In the genomic region with DNA sequence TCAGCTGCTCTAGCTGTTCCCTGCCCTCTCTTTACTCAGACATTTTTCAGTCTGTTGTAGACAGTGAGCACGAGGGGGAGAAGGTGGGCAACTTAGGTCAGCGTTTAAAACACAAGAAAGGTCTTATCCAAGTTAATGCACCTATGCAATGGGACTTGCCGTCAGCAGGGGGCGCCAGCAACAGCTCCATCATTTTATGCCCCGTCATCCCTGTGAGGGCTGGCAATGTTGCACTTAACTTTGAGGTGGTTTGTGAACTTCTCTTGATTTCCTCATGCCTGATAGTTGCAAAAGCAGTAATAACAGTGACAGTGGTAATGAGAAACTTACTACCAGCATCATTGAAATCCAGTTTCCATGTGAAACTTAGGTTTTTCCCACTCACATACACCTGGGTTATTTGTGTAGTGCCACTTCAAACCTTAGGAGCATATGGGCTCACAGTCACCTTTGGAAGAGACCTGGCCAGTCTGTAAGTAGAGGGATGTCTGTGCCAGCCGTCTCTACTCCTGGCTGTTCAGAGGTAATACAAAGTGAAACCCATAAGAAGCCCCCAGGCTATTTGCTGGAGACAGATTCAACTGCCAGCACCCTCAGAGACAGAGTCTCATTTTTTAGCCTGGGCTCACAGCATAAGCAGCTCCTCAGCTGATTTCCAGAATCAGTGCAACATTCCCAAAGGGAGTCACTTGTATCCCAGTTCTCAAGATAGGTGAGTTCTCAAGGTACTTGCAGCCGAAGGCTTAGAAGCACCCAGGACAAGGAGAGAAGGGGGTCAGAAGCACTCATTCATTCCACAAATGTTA, we compare ENCODE assay signal across 1 cellular context.
TF ChIP-seq lines count a peak whose summit lies in the region.

No MANE protein-coding gene starts in this region.

TF ChIP-seq in K562, 482 proteins besides CTCF, POLR2A, EP300 and RAD21 (continued from another document):
- TF ChIP-seq, protein P1, sequence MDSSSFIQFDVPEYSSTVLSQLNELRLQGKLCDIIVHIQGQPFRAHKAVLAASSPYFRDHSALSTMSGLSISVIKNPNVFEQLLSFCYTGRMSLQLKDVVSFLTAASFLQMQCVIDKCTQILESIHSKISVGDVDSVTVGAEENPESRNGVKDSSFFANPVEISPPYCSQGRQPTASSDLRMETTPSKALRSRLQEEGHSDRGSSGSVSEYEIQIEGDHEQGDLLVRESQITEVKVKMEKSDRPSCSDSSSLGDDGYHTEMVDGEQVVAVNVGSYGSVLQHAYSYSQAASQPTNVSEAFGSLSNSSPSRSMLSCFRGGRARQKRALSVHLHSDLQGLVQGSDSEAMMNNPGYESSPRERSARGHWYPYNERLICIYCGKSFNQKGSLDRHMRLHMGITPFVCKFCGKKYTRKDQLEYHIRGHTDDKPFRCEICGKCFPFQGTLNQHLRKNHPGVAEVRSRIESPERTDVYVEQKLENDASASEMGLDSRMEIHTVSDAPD (CRISPR knock-in tag; IDR thresholded peaks at IDR 0.05): no peak
- TF ChIP-seq L3MBTL2 (IDR thresholded peaks at IDR 0.05): peak; percentile 50
- peak; percentile 92 for TF ChIP-seq MAFK (IDR thresholded peaks at IDR 0.05; ENCODE audit: low read length)
- TF ChIP-seq, protein P2, sequence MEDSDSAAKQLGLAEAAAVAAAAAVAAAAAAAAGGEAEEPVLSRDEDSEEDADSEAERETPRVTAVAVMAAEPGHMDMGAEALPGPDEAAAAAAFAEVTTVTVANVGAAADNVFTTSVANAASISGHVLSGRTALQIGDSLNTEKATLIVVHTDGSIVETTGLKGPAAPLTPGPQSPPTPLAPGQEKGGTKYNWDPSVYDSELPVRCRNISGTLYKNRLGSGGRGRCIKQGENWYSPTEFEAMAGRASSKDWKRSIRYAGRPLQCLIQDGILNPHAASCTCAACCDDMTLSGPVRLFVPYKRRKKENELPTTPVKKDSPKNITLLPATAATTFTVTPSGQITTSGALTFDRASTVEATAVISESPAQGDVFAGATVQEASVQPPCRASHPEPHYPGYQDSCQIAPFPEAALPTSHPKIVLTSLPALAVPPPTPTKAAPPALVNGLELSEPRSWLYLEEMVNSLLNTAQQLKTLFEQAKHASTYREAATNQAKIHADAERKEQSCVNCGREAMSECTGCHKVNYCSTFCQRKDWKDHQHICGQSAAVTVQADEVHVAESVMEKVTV (CRISPR knock-in tag; IDR thresholded peaks at IDR 0.05): peak; percentile 46; the same call in 1 of the 2 replicates
- peak; percentile 29; the same call in 1 of the 2 replicates for TF ChIP-seq SP1 (CRISPR knock-in tag; IDR thresholded peaks at IDR 0.05)
- TF ChIP-seq GTF2E2 (tag; IDR thresholded peaks at IDR 0.05): no peak
- peak; percentile 87; the same call in 1 of the 2 replicates for TF ChIP-seq XRCC5 (IDR thresholded peaks at IDR 0.05; ENCODE audit: low read depth, low read length)
- TF ChIP-seq NR2C1 (IDR thresholded peaks at IDR 0.05): no peak
- TF ChIP-seq NR2C1 (tag; IDR thresholded peaks at IDR 0.05): 0 out of 2 replicates have a peak, but pooled peaks have one; percentile 19
- TF ChIP-seq, protein P3, sequence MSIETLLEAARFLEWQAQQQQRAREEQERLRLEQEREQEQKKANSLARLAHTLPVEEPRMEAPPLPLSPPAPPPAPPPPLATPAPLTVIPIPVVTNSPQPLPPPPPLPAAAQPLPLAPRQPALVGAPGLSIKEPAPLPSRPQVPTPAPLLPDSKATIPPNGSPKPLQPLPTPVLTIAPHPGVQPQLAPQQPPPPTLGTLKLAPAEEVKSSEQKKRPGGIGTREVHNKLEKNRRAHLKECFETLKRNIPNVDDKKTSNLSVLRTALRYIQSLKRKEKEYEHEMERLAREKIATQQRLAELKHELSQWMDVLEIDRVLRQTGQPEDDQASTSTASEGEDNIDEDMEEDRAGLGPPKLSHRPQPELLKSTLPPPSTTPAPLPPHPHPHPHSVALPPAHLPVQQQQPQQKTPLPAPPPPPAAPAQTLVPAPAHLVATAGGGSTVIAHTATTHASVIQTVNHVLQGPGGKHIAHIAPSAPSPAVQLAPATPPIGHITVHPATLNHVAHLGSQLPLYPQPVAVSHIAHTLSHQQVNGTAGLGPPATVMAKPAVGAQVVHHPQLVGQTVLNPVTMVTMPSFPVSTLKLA (conservative IDR thresholded peaks at IDR 0.05): 0 out of 4 replicates have a peak, but pooled peaks of 1 of the 2 experiments have one; percentile 20
- 0 out of 2 replicates have a peak, but pooled peaks have one; percentile 75 for TF ChIP-seq POLR2AphosphoS2 (IDR thresholded peaks at IDR 0.05; ENCODE audit: low read length)
- TF ChIP-seq SMC3 (conservative IDR thresholded peaks at IDR 0.05; ENCODE audit: insufficient read depth, low read depth, low read length): peak; percentile 82
- TF ChIP-seq CBX3 (IDR thresholded peaks at IDR 0.05; ENCODE audit: borderline replicate concordance in 1 of 2, low read length in 2 of 2): peak in 1 of 2 experiments; percentile 34; a peak in 1 of 3 replicates
- 0 out of 2 replicates have a peak, but pooled peaks have one; percentile 52 for TF ChIP-seq ZNF766 (CRISPR knock-in tag; conservative IDR thresholded peaks at IDR 0.05)
- no peak for TF ChIP-seq LARP7 (IDR thresholded peaks at IDR 0.05)
- no peak for TF ChIP-seq ZNF57 (CRISPR knock-in tag; IDR thresholded peaks at IDR 0.05)
- peak in 1 of 2 experiments; percentile 80; a peak in 2 of 4 replicates for TF ChIP-seq RCOR1 (IDR thresholded peaks at IDR 0.05; ENCODE audit: borderline replicate concordance in 1 of 2, low read depth in 2 of 2, low read length in 2 of 2)
- TF ChIP-seq ATF1 (CRISPR knock-in tag; IDR thresholded peaks at IDR 0.05): no peak
- peak; percentile 47 for TF ChIP-seq ATF1 (tag; IDR thresholded peaks at IDR 0.05)
- TF ChIP-seq, protein P4, sequence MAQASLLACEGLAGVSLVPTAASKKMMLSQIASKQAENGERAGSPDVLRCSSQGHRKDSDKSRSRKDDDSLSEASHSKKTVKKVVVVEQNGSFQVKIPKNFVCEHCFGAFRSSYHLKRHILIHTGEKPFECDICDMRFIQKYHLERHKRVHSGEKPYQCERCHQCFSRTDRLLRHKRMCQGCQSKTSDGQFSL (CRISPR knock-in tag; IDR thresholded peaks at IDR 0.05): no peak
- TF ChIP-seq, protein P4 (tag; IDR thresholded peaks at IDR 0.05): no peak
- peak; percentile 68 for TF ChIP-seq SMARCB1 (IDR thresholded peaks at IDR 0.05; ENCODE audit: insufficient read length, low read depth)
- no peak for TF ChIP-seq ZBED1 (IDR thresholded peaks at IDR 0.05)
- no peak for TF ChIP-seq ZNF239 (CRISPR knock-in tag; IDR thresholded peaks at IDR 0.05)
- TF ChIP-seq RBFOX2 (IDR thresholded peaks at IDR 0.05; ENCODE audit: low read depth, low read length): no peak
- TF ChIP-seq CEBPB (tag; IDR thresholded peaks at IDR 0.05): peak; percentile 69
- no peak for TF ChIP-seq FIP1L1 (IDR thresholded peaks at IDR 0.05; ENCODE audit: low read depth, low read length, poor library complexity, severe bottlenecking)
- TF ChIP-seq EGR1 (conservative IDR thresholded peaks at IDR 0.05): no peak
- TF ChIP-seq KLF16 (IDR thresholded peaks at IDR 0.05): peak; percentile 53; the same call in 1 of the 2 replicates
- TF ChIP-seq BCOR (IDR thresholded peaks at IDR 0.05): no peak
- TF ChIP-seq RBM39 (optimal IDR thresholded peaks at IDR 0.05; ENCODE audit: low read depth, low read length): no peak
- TF ChIP-seq FOXA3 (CRISPR knock-in tag; conservative IDR thresholded peaks at IDR 0.05 in 1 of 2, IDR thresholded peaks at IDR 0.05 in 1 of 2): no peak
- TF ChIP-seq ZNF444 (CRISPR knock-in tag; IDR thresholded peaks at IDR 0.05): 0 out of 2 replicates have a peak, but pooled peaks have one; percentile 36
- peak; percentile 23; the same call in 1 of the 2 replicates for TF ChIP-seq POLR2H (tag; IDR thresholded peaks at IDR 0.05; ENCODE audit: low read depth)
- peak; percentile 67 for TF ChIP-seq DPF2 (IDR thresholded peaks at IDR 0.05)
- TF ChIP-seq CEBPG (CRISPR knock-in tag; IDR thresholded peaks at IDR 0.05): no peak
- TF ChIP-seq CEBPG (tag; conservative IDR thresholded peaks at IDR 0.05 in 1 of 2, IDR thresholded peaks at IDR 0.05 in 1 of 2): peak in 1 of 2 experiments; percentile 49; a peak in 1 of 4 replicates
- peak; percentile 94 for TF ChIP-seq C11orf30 (IDR thresholded peaks at IDR 0.05; ENCODE audit: low read depth)
- TF ChIP-seq, protein P5, sequence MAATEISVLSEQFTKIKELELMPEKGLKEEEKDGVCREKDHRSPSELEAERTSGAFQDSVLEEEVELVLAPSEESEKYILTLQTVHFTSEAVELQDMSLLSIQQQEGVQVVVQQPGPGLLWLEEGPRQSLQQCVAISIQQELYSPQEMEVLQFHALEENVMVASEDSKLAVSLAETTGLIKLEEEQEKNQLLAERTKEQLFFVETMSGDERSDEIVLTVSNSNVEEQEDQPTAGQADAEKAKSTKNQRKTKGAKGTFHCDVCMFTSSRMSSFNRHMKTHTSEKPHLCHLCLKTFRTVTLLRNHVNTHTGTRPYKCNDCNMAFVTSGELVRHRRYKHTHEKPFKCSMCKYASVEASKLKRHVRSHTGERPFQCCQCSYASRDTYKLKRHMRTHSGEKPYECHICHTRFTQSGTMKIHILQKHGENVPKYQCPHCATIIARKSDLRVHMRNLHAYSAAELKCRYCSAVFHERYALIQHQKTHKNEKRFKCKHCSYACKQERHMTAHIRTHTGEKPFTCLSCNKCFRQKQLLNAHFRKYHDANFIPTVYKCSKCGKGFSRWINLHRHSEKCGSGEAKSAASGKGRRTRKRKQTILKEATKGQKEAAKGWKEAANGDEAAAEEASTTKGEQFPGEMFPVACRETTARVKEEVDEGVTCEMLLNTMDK (IDR thresholded peaks at IDR 0.05; ENCODE audit: borderline replicate concordance, insufficient read depth, low read depth, low read length, poor library complexity, severe bottlenecking): peak; percentile 57
- TF ChIP-seq MAFF (IDR thresholded peaks at IDR 0.05; ENCODE audit: low read length): peak; percentile 94
- TF ChIP-seq ZNF263 (CRISPR knock-in tag; IDR thresholded peaks at IDR 0.05; ENCODE audit: borderline replicate concordance): peak; percentile 47
- TF ChIP-seq, protein P6, sequence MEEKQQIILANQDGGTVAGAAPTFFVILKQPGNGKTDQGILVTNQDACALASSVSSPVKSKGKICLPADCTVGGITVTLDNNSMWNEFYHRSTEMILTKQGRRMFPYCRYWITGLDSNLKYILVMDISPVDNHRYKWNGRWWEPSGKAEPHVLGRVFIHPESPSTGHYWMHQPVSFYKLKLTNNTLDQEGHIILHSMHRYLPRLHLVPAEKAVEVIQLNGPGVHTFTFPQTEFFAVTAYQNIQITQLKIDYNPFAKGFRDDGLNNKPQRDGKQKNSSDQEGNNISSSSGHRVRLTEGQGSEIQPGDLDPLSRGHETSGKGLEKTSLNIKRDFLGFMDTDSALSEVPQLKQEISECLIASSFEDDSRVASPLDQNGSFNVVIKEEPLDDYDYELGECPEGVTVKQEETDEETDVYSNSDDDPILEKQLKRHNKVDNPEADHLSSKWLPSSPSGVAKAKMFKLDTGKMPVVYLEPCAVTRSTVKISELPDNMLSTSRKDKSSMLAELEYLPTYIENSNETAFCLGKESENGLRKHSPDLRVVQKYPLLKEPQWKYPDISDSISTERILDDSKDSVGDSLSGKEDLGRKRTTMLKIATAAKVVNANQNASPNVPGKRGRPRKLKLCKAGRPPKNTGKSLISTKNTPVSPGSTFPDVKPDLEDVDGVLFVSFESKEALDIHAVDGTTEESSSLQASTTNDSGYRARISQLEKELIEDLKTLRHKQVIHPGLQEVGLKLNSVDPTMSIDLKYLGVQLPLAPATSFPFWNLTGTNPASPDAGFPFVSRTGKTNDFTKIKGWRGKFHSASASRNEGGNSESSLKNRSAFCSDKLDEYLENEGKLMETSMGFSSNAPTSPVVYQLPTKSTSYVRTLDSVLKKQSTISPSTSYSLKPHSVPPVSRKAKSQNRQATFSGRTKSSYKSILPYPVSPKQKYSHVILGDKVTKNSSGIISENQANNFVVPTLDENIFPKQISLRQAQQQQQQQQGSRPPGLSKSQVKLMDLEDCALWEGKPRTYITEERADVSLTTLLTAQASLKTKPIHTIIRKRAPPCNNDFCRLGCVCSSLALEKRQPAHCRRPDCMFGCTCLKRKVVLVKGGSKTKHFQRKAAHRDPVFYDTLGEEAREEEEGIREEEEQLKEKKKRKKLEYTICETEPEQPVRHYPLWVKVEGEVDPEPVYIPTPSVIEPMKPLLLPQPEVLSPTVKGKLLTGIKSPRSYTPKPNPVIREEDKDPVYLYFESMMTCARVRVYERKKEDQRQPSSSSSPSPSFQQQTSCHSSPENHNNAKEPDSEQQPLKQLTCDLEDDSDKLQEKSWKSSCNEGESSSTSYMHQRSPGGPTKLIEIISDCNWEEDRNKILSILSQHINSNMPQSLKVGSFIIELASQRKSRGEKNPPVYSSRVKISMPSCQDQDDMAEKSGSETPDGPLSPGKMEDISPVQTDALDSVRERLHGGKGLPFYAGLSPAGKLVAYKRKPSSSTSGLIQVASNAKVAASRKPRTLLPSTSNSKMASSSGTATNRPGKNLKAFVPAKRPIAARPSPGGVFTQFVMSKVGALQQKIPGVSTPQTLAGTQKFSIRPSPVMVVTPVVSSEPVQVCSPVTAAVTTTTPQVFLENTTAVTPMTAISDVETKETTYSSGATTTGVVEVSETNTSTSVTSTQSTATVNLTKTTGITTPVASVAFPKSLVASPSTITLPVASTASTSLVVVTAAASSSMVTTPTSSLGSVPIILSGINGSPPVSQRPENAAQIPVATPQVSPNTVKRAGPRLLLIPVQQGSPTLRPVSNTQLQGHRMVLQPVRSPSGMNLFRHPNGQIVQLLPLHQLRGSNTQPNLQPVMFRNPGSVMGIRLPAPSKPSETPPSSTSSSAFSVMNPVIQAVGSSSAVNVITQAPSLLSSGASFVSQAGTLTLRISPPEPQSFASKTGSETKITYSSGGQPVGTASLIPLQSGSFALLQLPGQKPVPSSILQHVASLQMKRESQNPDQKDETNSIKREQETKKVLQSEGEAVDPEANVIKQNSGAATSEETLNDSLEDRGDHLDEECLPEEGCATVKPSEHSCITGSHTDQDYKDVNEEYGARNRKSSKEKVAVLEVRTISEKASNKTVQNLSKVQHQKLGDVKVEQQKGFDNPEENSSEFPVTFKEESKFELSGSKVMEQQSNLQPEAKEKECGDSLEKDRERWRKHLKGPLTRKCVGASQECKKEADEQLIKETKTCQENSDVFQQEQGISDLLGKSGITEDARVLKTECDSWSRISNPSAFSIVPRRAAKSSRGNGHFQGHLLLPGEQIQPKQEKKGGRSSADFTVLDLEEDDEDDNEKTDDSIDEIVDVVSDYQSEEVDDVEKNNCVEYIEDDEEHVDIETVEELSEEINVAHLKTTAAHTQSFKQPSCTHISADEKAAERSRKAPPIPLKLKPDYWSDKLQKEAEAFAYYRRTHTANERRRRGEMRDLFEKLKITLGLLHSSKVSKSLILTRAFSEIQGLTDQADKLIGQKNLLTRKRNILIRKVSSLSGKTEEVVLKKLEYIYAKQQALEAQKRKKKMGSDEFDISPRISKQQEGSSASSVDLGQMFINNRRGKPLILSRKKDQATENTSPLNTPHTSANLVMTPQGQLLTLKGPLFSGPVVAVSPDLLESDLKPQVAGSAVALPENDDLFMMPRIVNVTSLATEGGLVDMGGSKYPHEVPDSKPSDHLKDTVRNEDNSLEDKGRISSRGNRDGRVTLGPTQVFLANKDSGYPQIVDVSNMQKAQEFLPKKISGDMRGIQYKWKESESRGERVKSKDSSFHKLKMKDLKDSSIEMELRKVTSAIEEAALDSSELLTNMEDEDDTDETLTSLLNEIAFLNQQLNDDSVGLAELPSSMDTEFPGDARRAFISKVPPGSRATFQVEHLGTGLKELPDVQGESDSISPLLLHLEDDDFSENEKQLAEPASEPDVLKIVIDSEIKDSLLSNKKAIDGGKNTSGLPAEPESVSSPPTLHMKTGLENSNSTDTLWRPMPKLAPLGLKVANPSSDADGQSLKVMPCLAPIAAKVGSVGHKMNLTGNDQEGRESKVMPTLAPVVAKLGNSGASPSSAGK (IDR thresholded peaks at IDR 0.05): no peak
- TF ChIP-seq MBD2 (IDR thresholded peaks at IDR 0.05; ENCODE audit: borderline replicate concordance, low read depth): no peak
